ENCODE assay signal across 8 cellular contexts in the genomic region with DNA sequence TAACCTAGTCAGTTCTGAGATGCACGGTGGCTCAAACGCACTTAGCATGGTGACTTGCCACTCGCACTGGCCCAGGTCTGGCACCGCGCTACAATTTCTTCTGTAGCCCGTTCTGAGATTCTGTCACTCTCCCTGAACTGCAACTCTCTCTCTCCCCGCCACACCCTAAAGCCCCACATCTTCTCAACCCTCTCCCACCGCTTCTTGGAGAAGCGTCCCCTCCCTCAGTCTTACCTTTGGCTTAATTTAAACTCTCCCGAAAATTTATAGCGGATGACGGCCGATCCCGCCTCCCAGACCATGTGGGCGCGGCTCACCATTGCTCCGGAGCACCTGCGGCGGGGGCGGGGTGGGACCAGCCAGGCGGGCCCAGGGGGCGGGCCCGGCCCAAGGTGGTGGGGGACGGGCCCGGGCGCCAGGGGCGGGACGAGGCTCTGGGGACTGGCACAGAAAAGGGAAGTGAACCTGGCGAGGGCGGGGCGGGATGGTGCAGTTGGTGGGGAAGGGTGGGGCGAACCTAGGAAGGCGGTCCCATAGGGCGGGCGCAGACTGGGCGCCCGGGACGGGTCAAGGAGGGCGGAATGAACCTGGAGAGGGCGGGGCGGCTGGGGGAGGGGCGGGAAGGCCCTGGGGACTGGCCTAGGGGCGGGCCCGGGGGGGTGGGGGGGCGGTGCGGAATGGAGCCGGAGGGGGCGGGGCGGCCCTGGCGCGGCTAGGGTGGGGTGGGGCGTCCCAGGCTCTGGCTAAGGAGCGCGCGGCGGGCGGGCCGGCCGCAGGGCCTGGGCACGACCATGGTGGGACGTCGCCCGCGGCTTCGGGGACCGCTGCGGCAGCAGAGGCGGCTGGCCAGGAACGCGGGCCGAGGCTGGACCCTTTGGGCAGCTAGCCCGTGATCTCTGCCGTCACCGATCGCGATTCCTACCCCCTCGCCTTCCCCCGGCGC. TPM values are rescaled to one million over a fixed set of nuclear protein-coding genes. Genes with fewer than 3 reads are reported as not detected.
A peak's percentile ranks its signal among the peaks of the same experiment; 100 is the strongest.
DNase-seq lines count a peak whose midpoint lies in the region; ATAC-seq, FAIRE-seq and TF ChIP-seq lines count a peak whose summit lies in the region.

A gene (plus strand): TSS at position 730 of the 943 bp plus-strand sequence. CDS start 305 bp downstream, outside the sequence.

- ATAC-seq in A549 (peak; percentile 86 to 95), GM18907 (IDR thresholded peaks at IDR 0.05; ENCODE audit: unreplicated experiment) (peak; percentile 93), HG03139 (IDR thresholded peaks at IDR 0.05; ENCODE audit: unreplicated experiment) (peak; percentile 95)

- TF ChIP-seq POLR2A in A549 (IDR thresholded peaks at IDR 0.05; ENCODE audit: low read length): peak; percentile 93

- H3K4me2 ChIP-seq in A549: peak within 1 kb of the TSS; percentile 95

- H3K9me3 ChIP-seq in A549: no peaks in the 10 kb centered on the region

- TF ChIP-seq EP300 in A549 (IDR thresholded peaks at IDR 0.05): 0 out of 5 replicates have a peak, but pooled peaks of 1 of the 2 experiments have one; percentile 16

- DNase-seq in A549 (ENCODE audit: low read depth in 1 of 2, low spot score in 1 of 2) (peak; percentile 72 to 97), NCI-H2227 (lab: John Stamatoyannopoulos, UW; ENCODE audit: unreplicated experiment) (peak; percentile 94), left kidney (ENCODE audit: low read depth, low spot score) (peak; percentile 96)
- peak; percentile 61 to 70 (median 66) for DNase-seq in activated CD4-positive, CD25-positive, alpha-beta regulatory T cell (lab: John Stamatoyannopoulos, UW)
- DNase-seq in central memory CD4-positive, alpha-beta T cell: peak; percentile 80
- peak; percentile 78 to 80 for DNase-seq in stimulated activated CD4-positive, alpha-beta T cell treated with anti-CD3 and anti-CD28 coated beads, Interleukin-2, amount 100 ng/mL, for 48 hours

- peak within 1 kb of the TSS; percentile 96 to 97 for H3K27ac ChIP-seq in A549

- CTCF ChIA-PET in A549 (lab: Yijun Ruan, JAX): interaction anchor here (1.2 to 1.6 kb wide), 4 partner anchors 22 to 784 kb away, joined by 3 to 5 read pairs (median 4); no protein-coding TSS in a partner anchor

- POLR2A ChIA-PET in A549 (lab: Yijun Ruan, JAX): interaction anchor here (1.0 to 1.3 kb wide), 2 partner anchors 11 to 33 kb away, joined by 4 to 7 read pairs; no protein-coding TSS in a partner anchor

- peak within 1 kb of the TSS; percentile 98 for H3K4me3 ChIP-seq in A549

- WGBS in A549 (ENCODE audit: missing lambda C conversion rate): 1% methylated on average over 15 of the region's 79 CpGs

- TF ChIP-seq CTCF in A549 (IDR thresholded peaks at IDR 0.05): no peak

- peaks cover 31% of the 10 kb centered on the region for H3K4me1 ChIP-seq in A549

- FAIRE-seq in A549 (lab: Jason Lieb, UNC): no peak

- TF ChIP-seq RAD21 in A549 (conservative IDR thresholded peaks at IDR 0.05 in 1 of 2, IDR thresholded peaks at IDR 0.05 in 1 of 2): no peak

TF ChIP-seq in A549, 52 proteins besides CTCF, POLR2A, EP300 and RAD21 (continues in another document):
- no peak for TF ChIP-seq KDM5A (IDR thresholded peaks at IDR 0.05)
- TF ChIP-seq ESRRA (IDR thresholded peaks at IDR 0.05; ENCODE audit: borderline replicate concordance, low read length): no peak
- no peak for TF ChIP-seq RCOR1 (IDR thresholded peaks at IDR 0.05; ENCODE audit: low read depth, low read length)
- TF ChIP-seq RFX5 (IDR thresholded peaks at IDR 0.05): no peak
- TF ChIP-seq, protein P1, sequence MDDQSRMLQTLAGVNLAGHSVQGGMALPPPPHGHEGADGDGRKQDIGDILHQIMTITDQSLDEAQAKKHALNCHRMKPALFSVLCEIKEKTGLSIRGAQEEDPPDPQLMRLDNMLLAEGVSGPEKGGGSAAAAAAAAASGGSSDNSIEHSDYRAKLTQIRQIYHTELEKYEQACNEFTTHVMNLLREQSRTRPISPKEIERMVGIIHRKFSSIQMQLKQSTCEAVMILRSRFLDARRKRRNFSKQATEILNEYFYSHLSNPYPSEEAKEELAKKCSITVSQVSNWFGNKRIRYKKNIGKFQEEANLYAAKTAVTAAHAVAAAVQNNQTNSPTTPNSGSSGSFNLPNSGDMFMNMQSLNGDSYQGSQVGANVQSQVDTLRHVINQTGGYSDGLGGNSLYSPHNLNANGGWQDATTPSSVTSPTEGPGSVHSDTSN (IDR thresholded peaks at IDR 0.05): no peak
- TF ChIP-seq EHF (CRISPR knock-in tag; IDR thresholded peaks at IDR 0.05): no peak
- TF ChIP-seq MAZ (IDR thresholded peaks at IDR 0.05; ENCODE audit: borderline replicate concordance, low read depth, low read length): no peak
- TF ChIP-seq, protein P2, sequence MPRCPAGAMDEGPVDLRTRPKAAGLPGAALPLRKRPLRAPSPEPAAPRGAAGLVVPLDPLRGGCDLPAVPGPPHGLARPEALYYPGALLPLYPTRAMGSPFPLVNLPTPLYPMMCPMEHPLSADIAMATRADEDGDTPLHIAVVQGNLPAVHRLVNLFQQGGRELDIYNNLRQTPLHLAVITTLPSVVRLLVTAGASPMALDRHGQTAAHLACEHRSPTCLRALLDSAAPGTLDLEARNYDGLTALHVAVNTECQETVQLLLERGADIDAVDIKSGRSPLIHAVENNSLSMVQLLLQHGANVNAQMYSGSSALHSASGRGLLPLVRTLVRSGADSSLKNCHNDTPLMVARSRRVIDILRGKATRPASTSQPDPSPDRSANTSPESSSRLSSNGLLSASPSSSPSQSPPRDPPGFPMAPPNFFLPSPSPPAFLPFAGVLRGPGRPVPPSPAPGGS (IDR thresholded peaks at IDR 0.05): 0 out of 3 replicates have a peak, but pooled peaks have one; percentile 56
- TF ChIP-seq CHD2 (IDR thresholded peaks at IDR 0.05; ENCODE audit: low read length, partially characterized antibody): no peak
- no peak for TF ChIP-seq ZNF302 (CRISPR knock-in tag; IDR thresholded peaks at IDR 0.05)
- TF ChIP-seq ZSCAN20 (CRISPR knock-in tag; IDR thresholded peaks at IDR 0.05): no peak
- TF ChIP-seq, protein P3, sequence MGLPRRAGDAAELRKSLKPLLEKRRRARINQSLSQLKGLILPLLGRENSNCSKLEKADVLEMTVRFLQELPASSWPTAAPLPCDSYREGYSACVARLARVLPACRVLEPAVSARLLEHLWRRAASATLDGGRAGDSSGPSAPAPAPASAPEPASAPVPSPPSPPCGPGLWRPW (IDR thresholded peaks at IDR 0.05): no peak
- TF ChIP-seq EHMT2 (IDR thresholded peaks at IDR 0.05; ENCODE audit: low read depth): no peak
- TF ChIP-seq, protein P4, sequence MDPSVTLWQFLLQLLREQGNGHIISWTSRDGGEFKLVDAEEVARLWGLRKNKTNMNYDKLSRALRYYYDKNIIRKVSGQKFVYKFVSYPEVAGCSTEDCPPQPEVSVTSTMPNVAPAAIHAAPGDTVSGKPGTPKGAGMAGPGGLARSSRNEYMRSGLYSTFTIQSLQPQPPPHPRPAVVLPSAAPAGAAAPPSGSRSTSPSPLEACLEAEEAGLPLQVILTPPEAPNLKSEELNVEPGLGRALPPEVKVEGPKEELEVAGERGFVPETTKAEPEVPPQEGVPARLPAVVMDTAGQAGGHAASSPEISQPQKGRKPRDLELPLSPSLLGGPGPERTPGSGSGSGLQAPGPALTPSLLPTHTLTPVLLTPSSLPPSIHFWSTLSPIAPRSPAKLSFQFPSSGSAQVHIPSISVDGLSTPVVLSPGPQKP (IDR thresholded peaks at IDR 0.05; ENCODE audit: low read depth, low read length): no peak
- TF ChIP-seq ZFP36 (IDR thresholded peaks at IDR 0.05; ENCODE audit: borderline replicate concordance, partially characterized antibody): no peak
- no peak for TF ChIP-seq BHLHE40 (IDR thresholded peaks at IDR 0.05; ENCODE audit: low read depth, low read length)
- TF ChIP-seq TFCP2L1 (CRISPR knock-in tag; IDR thresholded peaks at IDR 0.05): no peak
- TF ChIP-seq TP53 (CRISPR knock-in tag; IDR thresholded peaks at IDR 0.05): 0 out of 2 replicates have a peak, but pooled peaks have one; percentile 25
- TF ChIP-seq NPAS2 (CRISPR knock-in tag; IDR thresholded peaks at IDR 0.05; ENCODE audit: borderline replicate concordance): no peak
- TF ChIP-seq, protein P5, sequence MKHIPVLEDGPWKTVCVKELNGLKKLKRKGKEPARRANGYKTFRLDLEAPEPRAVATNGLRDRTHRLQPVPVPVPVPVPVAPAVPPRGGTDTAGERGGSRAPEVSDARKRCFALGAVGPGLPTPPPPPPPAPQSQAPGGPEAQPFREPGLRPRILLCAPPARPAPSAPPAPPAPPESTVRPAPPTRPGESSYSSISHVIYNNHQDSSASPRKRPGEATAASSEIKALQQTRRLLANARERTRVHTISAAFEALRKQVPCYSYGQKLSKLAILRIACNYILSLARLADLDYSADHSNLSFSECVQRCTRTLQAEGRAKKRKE (CRISPR knock-in tag; IDR thresholded peaks at IDR 0.05; ENCODE audit: low read depth): no peak
- no peak for TF ChIP-seq JUNB (IDR thresholded peaks at IDR 0.05)
- 0 out of 2 replicates have a peak, but pooled peaks have one; percentile 33 for TF ChIP-seq MYC (IDR thresholded peaks at IDR 0.05; ENCODE audit: borderline replicate concordance, low read length)
- TF ChIP-seq, protein P6, sequence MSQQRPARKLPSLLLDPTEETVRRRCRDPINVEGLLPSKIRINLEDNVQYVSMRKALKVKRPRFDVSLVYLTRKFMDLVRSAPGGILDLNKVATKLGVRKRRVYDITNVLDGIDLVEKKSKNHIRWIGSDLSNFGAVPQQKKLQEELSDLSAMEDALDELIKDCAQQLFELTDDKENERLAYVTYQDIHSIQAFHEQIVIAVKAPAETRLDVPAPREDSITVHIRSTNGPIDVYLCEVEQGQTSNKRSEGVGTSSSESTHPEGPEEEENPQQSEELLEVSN (IDR thresholded peaks at IDR 0.05; ENCODE audit: borderline replicate concordance, low read depth): peak; percentile 13; the same call in 1 of the 2 replicates
- no peak for TF ChIP-seq HOXA7 (CRISPR knock-in tag; IDR thresholded peaks at IDR 0.05)
- no peak for TF ChIP-seq POLR2AphosphoS2 (conservative IDR thresholded peaks at IDR 0.05; ENCODE audit: low read length)
- no peak for TF ChIP-seq CBX2 (IDR thresholded peaks at IDR 0.05; ENCODE audit: borderline replicate concordance, low read depth)
- no peak for TF ChIP-seq FOXS1 (CRISPR knock-in tag; IDR thresholded peaks at IDR 0.05)
- no peak for TF ChIP-seq HEYL (CRISPR knock-in tag; IDR thresholded peaks at IDR 0.05)
- TF ChIP-seq FOSL2 (IDR thresholded peaks at IDR 0.05): no peak
- no peak for TF ChIP-seq FOSL2 (CRISPR knock-in tag; IDR thresholded peaks at IDR 0.05)
- TF ChIP-seq RNF2 (IDR thresholded peaks at IDR 0.05; ENCODE audit: borderline replicate concordance, low read depth): no peak

RNA-seq across cellular contexts. Expression of the gene that starts here (rescaled TPM):
- polyA plus RNA-seq in A549 (2011; rRNA removed) (23.5 and 26.9 TPM in 2 replicates), A549 (2017; fragmentation: RNase III; extraction: RNeasy Plus Mini Kit Qiagen cat#74134 plus additional on column Dnase treatment) (14.0 to 14.4 TPM (median 14.2 TPM) in 3 replicates)
- 12.4 and 14.9 TPM in 2 replicates for polyA plus RNA-seq in A549 (2012; cell fraction: cytosol; rRNA removed)
- 21.3 and 22.7 TPM in 2 replicates for polyA plus RNA-seq in A549 (2012; cell fraction: nucleus; rRNA removed)
- polyA minus RNA-seq in A549 (2011; rRNA and poly(A)+ RNA removed): 30.4 and 34.4 TPM in 2 replicates

Comparison
In these comparisons a context has a peak if more than half of its experiments do, and no peak if none do; other contexts are left out.
1. Peak in every context shown above with its lines: DNase-seq, ATAC-seq, H3K4me3 ChIP-seq and H3K27ac ChIP-seq.